In the genomic region with DNA sequence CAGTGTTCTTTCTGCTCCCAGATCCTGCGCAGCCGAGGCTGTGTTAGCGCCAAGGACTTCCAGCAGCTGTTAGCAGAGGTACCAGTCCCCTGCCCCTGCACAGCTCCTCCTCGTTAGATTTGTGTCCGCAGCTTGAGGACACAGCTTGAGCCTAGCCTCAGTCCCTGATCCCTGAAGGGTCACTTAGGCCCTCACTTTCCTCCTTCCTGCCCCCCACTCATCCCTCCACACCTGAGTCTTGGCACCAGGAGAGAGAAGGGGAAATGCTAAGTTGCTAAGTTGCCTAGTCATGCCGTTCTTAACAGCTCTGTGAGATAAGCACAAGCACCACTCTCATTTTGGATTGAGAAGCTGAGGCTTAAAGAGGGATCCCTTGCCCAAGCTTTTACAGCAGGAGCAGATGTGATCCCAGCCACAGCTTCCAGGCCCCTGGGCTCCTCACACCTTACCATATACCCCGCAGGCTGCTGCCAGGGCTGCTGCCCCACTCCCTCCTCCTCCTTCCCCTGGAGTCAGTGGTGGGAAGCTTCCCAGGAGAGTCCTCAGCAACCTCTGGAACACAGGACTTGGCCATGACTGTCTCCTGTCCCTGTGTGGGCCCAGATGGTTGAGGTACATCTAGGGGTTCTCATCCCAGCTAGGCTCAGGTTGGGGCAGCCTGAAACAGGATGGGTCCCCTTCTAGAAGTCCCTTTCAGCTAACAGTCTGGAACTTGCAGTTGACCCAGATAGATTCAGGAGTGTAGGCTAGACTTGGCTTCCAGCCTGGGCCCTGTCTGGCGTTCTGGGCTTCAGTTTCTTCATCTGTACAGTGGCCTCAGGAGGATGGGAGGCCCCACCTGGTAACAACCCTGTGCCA, we compare ENCODE assay signal across 7 cellular contexts. TPM values are rescaled to one million over a fixed set of nuclear protein-coding genes. Genes with fewer than 3 reads are reported as not detected.
DNase-seq lines count a peak whose midpoint lies in the region; ATAC-seq and TF ChIP-seq lines count a peak whose summit lies in the region.

No MANE protein-coding gene starts in this region.

- H3K4me3 ChIP-seq in HAP-1 (peak overlapping the region; percentile 75), RWPE2 (ENCODE audit: severe bottlenecking) (peak overlapping the region; percentile 75), esophagus muscularis mucosa (peak overlapping the region; percentile 82 to 92 (median 87)), rectal smooth muscle tissue (ENCODE audit: low read length) (peak overlapping the region; percentile 99)

- 7% methylated on average over 5 of the region's 8 CpGs for WGBS in esophagus muscularis mucosa

- peak overlapping the region; percentile 99 for H3K9ac ChIP-seq in rectal smooth muscle tissue (ENCODE audit: low read length)

- H3K36me3 ChIP-seq in HAP-1 (replicated peaks) (peaks cover 13% of the 10 kb centered on the region), RWPE2 (ENCODE audit: low read depth) (peaks cover 8% of the 10 kb centered on the region; the same call in 1 of the 2 replicates), esophagus muscularis mucosa (peaks cover 0 to 25% (median 10%) of the 10 kb centered on the region in 4 donors), rectal smooth muscle tissue (ENCODE audit: control insufficient read depth, insufficient read depth, low read length) (no peaks in the 10 kb centered on the region)

- TF ChIP-seq CTCF in RWPE2 (IDR thresholded peaks at IDR 0.05; ENCODE audit: poor library complexity, severe bottlenecking): no peak
- TF ChIP-seq CTCF in esophagus muscularis mucosa (IDR thresholded peaks at IDR 0.05): no peak

- TF ChIP-seq EP300 in esophagus muscularis mucosa (IDR thresholded peaks at IDR 0.05): no peak

- H3K27me3 ChIP-seq in HAP-1 (ENCODE audit: low read depth) (no peaks in the 10 kb centered on the region), RWPE2 (ENCODE audit: insufficient read depth, poor library complexity, severe bottlenecking) (no peaks in the 10 kb centered on the region), esophagus muscularis mucosa (no peaks in the 10 kb centered on the region), rectal smooth muscle tissue (ENCODE audit: control insufficient read depth, insufficient read depth, low read length) (no peaks in the 10 kb centered on the region)

- DNase-seq in HAP-1 (ENCODE audit: low spot score in 2 of 2): no peak
- DNase-seq in RWPE2 (ENCODE audit: low spot score): no peak
- no peak for DNase-seq in esophagus muscularis mucosa (ENCODE audit: extremely low spot score)
- DNase-seq in stimulated activated CD4-positive, alpha-beta T cell treated with anti-CD3 and anti-CD28 coated beads, Interleukin-4, amount 100 ng/mL, for 1 hour: no peak
- no peak for DNase-seq in NCI-H146 treated with DMSO at 0.1 percent for 48 hours (lab: John Stamatoyannopoulos, UW; ENCODE audit: unreplicated experiment)

- peaks cover 16% of the 10 kb centered on the region for H3K4me1 ChIP-seq in HAP-1
- H3K4me1 ChIP-seq in RWPE2 (ENCODE audit: insufficient read depth, poor library complexity, severe bottlenecking): no peaks in the 10 kb centered on the region
- H3K4me1 ChIP-seq in esophagus muscularis mucosa: peaks cover 35 to 59% (median 50%) of the 10 kb centered on the region in 4 donors
- peaks cover 12% of the 10 kb centered on the region for H3K4me1 ChIP-seq in rectal smooth muscle tissue (ENCODE audit: control insufficient read depth, insufficient read depth, low read length)

- no peak for ATAC-seq in RWPE2 (ENCODE audit: low read depth)
- ATAC-seq in HG02588 (IDR thresholded peaks at IDR 0.05; ENCODE audit: unreplicated experiment): no peak

- intact Hi-C loops in esophagus muscularis mucosa (cut with DNase I): loop anchor here (10.0 kb wide), 1 partner anchor 179 kb away; the partner anchor contains the start of gene PITPNM2

- TF ChIP-seq POLR2A in esophagus muscularis mucosa (IDR thresholded peaks at IDR 0.05; ENCODE audit: low read depth): no peak

- in situ Hi-C loops in HAP-1 (cut with MboI; ENCODE audit: low sequenced_read_pairs): no loop called here

- H3K9me3 ChIP-seq in HAP-1: no peaks in the 10 kb centered on the region
- H3K9me3 ChIP-seq in RWPE2 (ENCODE audit: severe bottlenecking): no peaks in the 10 kb centered on the region
- H3K9me3 ChIP-seq in esophagus muscularis mucosa: no peaks in the 10 kb centered on the region

- H3K27ac ChIP-seq in RWPE2 (ENCODE audit: poor library complexity, severe bottlenecking) (peak overlapping the region; percentile 77), esophagus muscularis mucosa (replicated peaks in 1 of 4) (peak overlapping the region; percentile 90 to 98 (median 97)), rectal smooth muscle tissue (ENCODE audit: low read depth, low read length) (no peak overlapping the region)

RNA-seq across cellular contexts. Expression of gene OGFOD2, which starts 1.0 kb away (rescaled TPM):
- total RNA-seq in esophagus muscularis mucosa: 10 to 100 TPM in 2 of 4 donors, 1 to 10 TPM in 2; 5.6 to 15.3 (median 8.6) TPM

RNA-seq across cellular contexts. Expression of gene ARL6IP4, which starts 4.5 kb away (rescaled TPM):
- total RNA-seq in esophagus muscularis mucosa: 100 to 1,000 TPM; 262 to 318 (median 288) TPM

RNA-seq across cellular contexts. Expression of gene ABCB9, which starts 9.8 kb away (rescaled TPM):
- 1 to 10 TPM; 1.7 to 6.2 (median 4.2) TPM for total RNA-seq in esophagus muscularis mucosa
